ENCODE assay signal across 8 cellular contexts in the genomic region with DNA sequence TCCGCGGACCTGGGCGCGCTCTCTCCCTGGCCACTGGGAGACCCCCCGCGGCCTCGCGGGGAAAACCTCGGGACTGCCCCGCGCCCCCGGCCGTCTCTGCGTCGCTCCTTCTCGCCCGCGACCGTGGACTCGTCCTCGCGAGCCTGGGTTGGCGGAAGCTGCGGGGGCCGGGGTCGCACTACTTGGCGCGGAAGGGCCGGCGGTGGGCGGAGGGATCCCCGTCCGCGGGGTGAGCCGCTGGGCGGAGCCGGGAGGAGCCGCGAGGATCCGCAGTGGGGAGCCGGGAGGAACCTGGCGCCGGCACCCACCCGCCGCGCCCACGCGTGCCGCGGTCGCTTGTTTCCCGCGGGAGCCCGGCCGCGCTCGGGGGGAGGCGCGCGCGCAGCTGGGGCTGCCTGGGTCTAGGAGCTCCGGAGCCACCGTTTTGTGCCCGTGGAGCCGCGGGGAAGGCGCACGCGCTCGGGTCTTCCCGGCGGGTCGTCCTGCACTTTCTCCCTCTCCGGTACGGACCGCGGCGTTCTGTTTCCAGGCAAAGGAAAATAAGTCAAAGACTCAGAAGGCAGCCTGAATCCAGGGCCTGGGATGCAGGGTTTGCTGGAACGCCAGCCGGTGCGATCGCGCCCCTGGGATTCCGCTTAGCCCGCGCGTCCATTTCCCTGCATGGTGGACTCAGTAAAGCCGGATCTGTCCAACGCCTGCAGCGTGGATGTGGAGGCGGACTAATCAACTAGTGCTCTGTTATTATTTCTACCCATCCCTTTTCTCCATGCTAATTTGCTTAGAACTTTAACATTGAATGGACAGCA. TPM values are rescaled to one million over a fixed set of nuclear protein-coding genes. Genes with fewer than 3 reads are reported as not detected.
DNase-seq lines count a peak whose midpoint lies in the region; ATAC-seq and TF ChIP-seq lines count a peak whose summit lies in the region.

No MANE protein-coding gene starts in this region.

- H3K27me3 ChIP-seq in GM06990 (replicated peaks; ENCODE audit: control insufficient read depth, insufficient read depth, low read length) (no peaks in the 10 kb centered on the region), rectal smooth muscle tissue (ENCODE audit: control insufficient read depth, insufficient read depth, low read length) (no peaks in the 10 kb centered on the region), aorta (ENCODE audit: control insufficient read depth in 1 of 2, insufficient read depth in 2 of 2, low read length in 1 of 2) (no peaks in the 10 kb centered on the region)

- intact Hi-C loops in aorta (cut with DNase I): loop anchor here (5.0 to 10.0 kb wide), 2 partner anchors 120 to 213 kb away; a partner anchor contains a TSS

- in situ Hi-C loops in KBM-7 (cut with MboI; ENCODE audit: low pct_unique_long_range_greater_than_20kb, low sequenced_read_pairs): no loop called here

- no peak for TF ChIP-seq CTCF in GM06990 (IDR thresholded peaks at IDR 0.05; ENCODE audit: insufficient read depth, low read length, poor library complexity, severe bottlenecking)

- H3K4me3 ChIP-seq in GM06990 (replicated peaks; ENCODE audit: low read depth, low read length) (peak overlapping the region; percentile 98), rectal smooth muscle tissue (ENCODE audit: low read length) (peak overlapping the region; percentile 97), aorta (ENCODE audit: low read length in 2 of 2) (peak overlapping the region; percentile 75 to 77)

- H3K27ac ChIP-seq in angular gyrus (ENCODE audit: low read depth, low read length) (peak overlapping the region; percentile 96), rectal smooth muscle tissue (ENCODE audit: low read depth, low read length) (peak overlapping the region; percentile 99), aorta (ENCODE audit: low read depth in 1 of 2, low read length in 2 of 2) (peak overlapping the region; percentile 43 to 59)

- H3K9ac ChIP-seq in rectal smooth muscle tissue (ENCODE audit: low read length): peak overlapping the region; percentile 68

- WGBS in aorta, 2 donors: 0 to 1% methylated on average over 71 to 91 of the region's 91 CpGs

- ATAC-seq in GM21723 (IDR thresholded peaks at IDR 0.05; ENCODE audit: unreplicated experiment) (peak; percentile 48), aorta (ENCODE audit: low FRiP score) (peak; percentile 71)

- no peaks in the 10 kb centered on the region for H3K36me3 ChIP-seq in GM06990 (ENCODE audit: control insufficient read depth, insufficient read depth, low read length)
- no peaks in the 10 kb centered on the region for H3K36me3 ChIP-seq in rectal smooth muscle tissue (ENCODE audit: control insufficient read depth, insufficient read depth, low read length)
- no peaks in the 10 kb centered on the region for H3K36me3 ChIP-seq in aorta (ENCODE audit: control insufficient read depth in 1 of 2, insufficient read depth in 2 of 2, low read length in 1 of 2)

- H3K4me1 ChIP-seq in rectal smooth muscle tissue (ENCODE audit: control insufficient read depth, insufficient read depth, low read length) (peaks cover 3% of the 10 kb centered on the region), aorta (ENCODE audit: control insufficient read depth in 1 of 2, insufficient read depth in 2 of 2, low read length in 2 of 2) (no peaks in the 10 kb centered on the region)

- H3K9me3 ChIP-seq in aorta (ENCODE audit: control insufficient read depth, low read length): no peaks in the 10 kb centered on the region

- peak; percentile 91 for DNase-seq in GM06990 (ENCODE audit: extremely low read depth, insufficient read length)
- peak; percentile 86 for DNase-seq in KBM-7
- peak; percentile 63 for DNase-seq in SW480 (ENCODE audit: low spot score)
- DNase-seq in hepatic stellate cell (ENCODE audit: low spot score): peak; percentile 94
- DNase-seq in aorta: peak; percentile 88 to 92

RNA-seq across cellular contexts. Expression of a gene that starts 28.7 kb away (rescaled TPM):
- total RNA-seq in aorta: 100 to 1,000 TPM; 104 to 123 TPM
- polyA plus RNA-seq in aorta: 1 to 10 TPM; 5.8 to 8.9 TPM

Comparison
In these comparisons a context has a peak if more than half of its experiments do, and no peak if none do; other contexts are left out.
1. Peak in every context shown above with its lines: DNase-seq, ATAC-seq, H3K4me3 ChIP-seq and H3K27ac ChIP-seq.